ENCODE assay signal across 1 cellular context in genomic region chr19:44890366-44891015, GRCh38.
TF ChIP-seq lines count a peak whose summit lies in the region.

No MANE protein-coding gene starts in this region.

TF ChIP-seq in HepG2, 621 proteins besides CTCF, POLR2A, EP300 and RAD21 (continued from another document and continues in another):
- TF ChIP-seq CAMTA2 (CRISPR knock-in tag; IDR thresholded peaks at IDR 0.05; ENCODE audit: borderline replicate concordance) (no peak), RORA (CRISPR knock-in tag; IDR thresholded peaks at IDR 0.05) (no peak), TFDP2 (CRISPR knock-in tag; IDR thresholded peaks at IDR 0.05) (peak; percentile 58; the same call in 1 of the 2 replicates), MTF2 (CRISPR knock-in tag; IDR thresholded peaks at IDR 0.05; ENCODE audit: borderline replicate concordance) (no peak), NAIF1 (CRISPR knock-in tag; IDR thresholded peaks at IDR 0.05; ENCODE audit: borderline replicate concordance) (0 out of 2 replicates have a peak, but pooled peaks have one; percentile 9), ZXDC (CRISPR knock-in tag; IDR thresholded peaks at IDR 0.05) (peak; percentile 96), PRMT3 (CRISPR knock-in tag; IDR thresholded peaks at IDR 0.05; ENCODE audit: borderline replicate concordance, low read depth) (no peak), AKNA (CRISPR knock-in tag; IDR thresholded peaks at IDR 0.05; ENCODE audit: borderline replicate concordance) (no peak), PCBP1 (IDR thresholded peaks at IDR 0.05; ENCODE audit: borderline replicate concordance, low read depth, low read length) (0 out of 2 replicates have a peak, but pooled peaks have one; percentile 67), ZNF24 (IDR thresholded peaks at IDR 0.05) (no peak), MBNL3 (CRISPR knock-in tag; conservative IDR thresholded peaks at IDR 0.05) (no peak), XBP1 (CRISPR knock-in tag; IDR thresholded peaks at IDR 0.05) (no peak), MXD3 (CRISPR knock-in tag; IDR thresholded peaks at IDR 0.05) (no peak), ZNF780A (CRISPR knock-in tag; IDR thresholded peaks at IDR 0.05) (no peak), ZNF761 (CRISPR knock-in tag; conservative IDR thresholded peaks at IDR 0.05) (no peak), RBM39 (IDR thresholded peaks at IDR 0.05; ENCODE audit: low read depth, low read length, poor library complexity, severe bottlenecking) (peak; percentile 96), ZNF496 (CRISPR knock-in tag; IDR thresholded peaks at IDR 0.05; ENCODE audit: insufficient replicate concordance) (no peak), HMGA1 (CRISPR knock-in tag; conservative IDR thresholded peaks at IDR 0.05) (no peak), ZNF282 (IDR thresholded peaks at IDR 0.05; ENCODE audit: partially characterized antibody) (no peak), ZNF136 (CRISPR knock-in tag; IDR thresholded peaks at IDR 0.05; ENCODE audit: low read depth) (0 out of 2 replicates have a peak, but pooled peaks have one; percentile 61), HOXA7 (CRISPR knock-in tag; IDR thresholded peaks at IDR 0.05) (no peak), REL (CRISPR knock-in tag; conservative IDR thresholded peaks at IDR 0.05) (no peak), NFKBIZ (CRISPR knock-in tag; IDR thresholded peaks at IDR 0.05) (peak; percentile 36; the same call in 1 of the 2 replicates), RARA (CRISPR knock-in tag; IDR thresholded peaks at IDR 0.05) (0 out of 2 replicates have a peak, but pooled peaks have one; percentile 8), ZNF644 (CRISPR knock-in tag; IDR thresholded peaks at IDR 0.05; ENCODE audit: low read depth) (no peak), NFRKB (IDR thresholded peaks at IDR 0.05) (no peak), RXRA (CRISPR knock-in tag; IDR thresholded peaks at IDR 0.05) (peak; percentile 49), CREB3 (CRISPR knock-in tag; IDR thresholded peaks at IDR 0.05) (no peak), U2AF2 (IDR thresholded peaks at IDR 0.05; ENCODE audit: low read depth, low read length) (no peak), NFE2L1 (CRISPR knock-in tag; IDR thresholded peaks at IDR 0.05; ENCODE audit: borderline replicate concordance) (no peak), BCLAF1 (IDR thresholded peaks at IDR 0.05) (no peak), YEATS2 (CRISPR knock-in tag; IDR thresholded peaks at IDR 0.05; ENCODE audit: borderline replicate concordance) (peak; percentile 94; the same call in 1 of the 2 replicates), CSRNP2 (CRISPR knock-in tag; conservative IDR thresholded peaks at IDR 0.05; ENCODE audit: low read depth) (no peak), U2AF1 (optimal IDR thresholded peaks at IDR 0.05; ENCODE audit: low read depth, low read length) (no peak), ISX (CRISPR knock-in tag; conservative IDR thresholded peaks at IDR 0.05) (no peak), ZNF883 (CRISPR knock-in tag; IDR thresholded peaks at IDR 0.05; ENCODE audit: not compliant biosample characterization) (peak; percentile 14), ZNF619 (CRISPR knock-in tag; IDR thresholded peaks at IDR 0.05) (no peak), HOXA5 (CRISPR knock-in tag; IDR thresholded peaks at IDR 0.05) (0 out of 2 replicates have a peak, but pooled peaks have one; percentile 37), TMF1 (CRISPR knock-in tag; IDR thresholded peaks at IDR 0.05; ENCODE audit: low read depth) (no peak), EEA1 (CRISPR knock-in tag; IDR thresholded peaks at IDR 0.05; ENCODE audit: borderline replicate concordance) (no peak), NFIC (IDR thresholded peaks at IDR 0.05; ENCODE audit: low read length) (no peak), SRF (IDR thresholded peaks at IDR 0.05; ENCODE audit: low read depth, low read length) (no peak), ZFP36 (IDR thresholded peaks at IDR 0.05; ENCODE audit: borderline replicate concordance, low read depth, low read length, partially characterized antibody) (no peak), ATF1 (CRISPR knock-in tag; IDR thresholded peaks at IDR 0.05) (peak; percentile 92), ZNF10 (CRISPR knock-in tag; IDR thresholded peaks at IDR 0.05; ENCODE audit: borderline replicate concordance, low read depth) (no peak), ZFP82 (CRISPR knock-in tag; IDR thresholded peaks at IDR 0.05; ENCODE audit: borderline replicate concordance) (no peak), PRDM15 (CRISPR knock-in tag; IDR thresholded peaks at IDR 0.05) (no peak), BRCA1 (CRISPR knock-in tag; IDR thresholded peaks at IDR 0.05) (no peak), FOXC1 (CRISPR knock-in tag; IDR thresholded peaks at IDR 0.05; ENCODE audit: borderline replicate concordance) (peak; percentile 49; the same call in 1 of the 2 replicates)
